Comparison of ENCODE assay signal across 36 cellular contexts in the genomic region with DNA sequence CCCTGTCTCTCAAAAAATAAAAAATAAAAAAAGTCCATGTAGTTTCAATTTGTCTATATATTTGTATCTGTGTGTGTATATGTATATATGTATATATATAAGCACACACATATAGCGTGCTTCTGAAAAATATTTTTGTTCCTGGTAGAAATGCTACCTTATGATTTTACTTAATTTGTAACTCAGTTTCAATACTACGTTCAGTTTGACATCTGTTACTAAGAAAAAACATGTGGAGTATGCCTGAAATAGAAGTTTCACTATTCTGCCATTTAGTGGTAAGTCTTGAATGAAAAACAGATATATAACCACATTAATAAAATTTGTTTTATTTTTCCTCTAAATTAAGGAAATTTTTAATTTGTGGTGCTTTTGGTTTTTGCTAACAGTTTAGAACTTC. TPM values are rescaled to one million over a fixed set of nuclear protein-coding genes. Genes with fewer than 3 reads are reported as not detected.
"Had no signal": no experiment of that assay in that cellular context is flagged by ENCODE, and none has a peak within 500 bp of the region (broad histone marks: within the 10 kb centered on the region; RNA-seq: fewer than 3 reads in every experiment).

No MANE protein-coding gene starts in this region.

- ATAC-seq: activated naive CD4-positive, alpha-beta T cell treated with anti-CD3 and anti-CD28 coated beads, Interleukin-2, amount 50 U/mL, for 72 hours; activated naive CD8-positive, alpha-beta T cell treated with anti-CD3 and anti-CD28 coated beads, Interleukin-2, amount 50 U/mL, for 24 hours; activated T-cell treated with anti-CD3 and anti-CD28 coated beads, Interleukin-2, amount 50 U/mL, for 4 hours; activated T-cell treated with anti-CD3 and anti-CD28 coated beads, Interleukin-2, amount 50 U/mL, for 72 hours; activated T-helper 17 cell treated with anti-CD3 and anti-CD28 coated beads, Interleukin-2, amount 50 U/mL, for 72 hours; body of pancreas had no signal

- DNase-seq: activated effector memory CD4-positive, alpha-beta T cell treated with anti-CD3 and anti-CD28 coated beads, Interleukin-2, amount 50 U/mL, for 16 hours; activated effector memory CD4-positive, alpha-beta T cell treated with Interleukin-2 at 50 U/mL for 16 hours; activated gamma-delta T cell; activated gamma-delta T cell treated with Interleukin-2 at 50 U/mL for 16 hours; activated naive CD4-positive, alpha-beta T cell; activated naive CD4-positive, alpha-beta T cell treated with anti-CD3 and anti-CD28 coated beads for 36 hours; activated naive CD4-positive, alpha-beta T cell treated with anti-CD3 and anti-CD28 coated beads, Interleukin-2, amount 10 ng/mL, durations not matched to agents 7 days and 5 days; activated naive CD4-positive, alpha-beta T cell treated with anti-CD3 and anti-CD28 coated beads, Interleukin-2, amount 50 U/mL, for 16 hours; activated naive CD4-positive, alpha-beta T cell treated with Interleukin-2 at 50 U/mL for 16 hours; activated naive CD8-positive, alpha-beta T cell treated with anti-CD3 and anti-CD28 coated beads for 36 hours; activated naive CD8-positive, alpha-beta T cell treated with anti-CD3 and anti-CD28 coated beads, Interleukin-2, amount 10 ng/mL, durations not matched to agents 7 days and 5 days; activated naive CD8-positive, alpha-beta T cell treated with anti-CD3 and anti-CD28 coated beads, Interleukin-2, amount 50 U/mL, for 24 hours; activated T-cell treated with anti-CD3 and anti-CD28 coated beads, Interleukin-2, amount 50 U/mL, for 24 hours; activated T-cell treated with anti-CD3 and anti-CD28 coated beads, Interleukin-2, amount 50 U/mL, for 4 hours; activated T-cell treated with anti-CD3 and anti-CD28 coated beads, Interleukin-2, amount 50 U/mL, for 48 hours; activated T-cell treated with anti-CD3 and anti-CD28 coated beads, Interleukin-2, amount 50 U/mL, for 72 hours; adrenal gland; amniotic stem cell; amygdala; anterior cingulate cortex; aorta; body of pancreas; brain microvascular endothelial cell; caudate nucleus; central memory CD4-positive, alpha-beta T cell; cerebellar nuclear complex had no signal

- H3K36me3 ChIP-seq: adrenal gland, ascending aorta, brain microvascular endothelial cell, breast epithelium, cardiac muscle cell had no signal

- H3K27me3 ChIP-seq: adrenal gland, ascending aorta, body of pancreas, brain microvascular endothelial cell, breast epithelium, cardiac muscle cell had no signal

- H3K4me1 ChIP-seq: adrenal gland, ascending aorta, body of pancreas, breast epithelium had no signal

- H3K27ac ChIP-seq: adrenal gland, ascending aorta, body of pancreas, brain microvascular endothelial cell, breast epithelium, cardiac muscle cell had no signal

- H3K9me3 ChIP-seq: adrenal gland, ascending aorta, body of pancreas, breast epithelium had no signal

- H3K4me3 ChIP-seq: adrenal gland, ascending aorta, body of pancreas, breast epithelium, cardiac muscle cell had no signal

RNA-seq across cellular contexts. Expression of a gene that starts 14.2 kb away (rescaled TPM):
- total RNA-seq: activated naive CD4-positive, alpha-beta T cell treated with anti-CD3 and anti-CD28 coated beads for 36 hours; activated naive CD4-positive, alpha-beta T cell treated with anti-CD3 and anti-CD28 coated beads, Interleukin-2, amount 50 U/mL, for 72 hours; activated naive CD8-positive, alpha-beta T cell treated with anti-CD3 and anti-CD28 coated beads for 36 hours; activated naive CD8-positive, alpha-beta T cell treated with anti-CD3 and anti-CD28 coated beads, Interleukin-2, amount 10 ng/mL, durations not matched to agents 7 days and 5 days; activated T-cell treated with anti-CD3 and anti-CD28 coated beads, Interleukin-2, amount 50 U/mL, for 4 hours; activated T-cell treated with anti-CD3 and anti-CD28 coated beads, Interleukin-2, amount 50 U/mL, for 72 hours; activated T-helper 1 cell treated with anti-CD3 and anti-CD28 coated beads, Interleukin-12 subunit alpha, Interleukin-12 subunit beta, Interleukin-2, Interleukin-4 antibody, amounts not matched to agents 30 ng/mL and 10 ng/mL and 1 ng/mL, durations not matched to agents 14 hours and 24 hours and 36 hours; activated T-helper 17 cell treated with anti-CD3 and anti-CD28 coated beads, Interleukin-2, amount 50 U/mL, for 72 hours; activated T-helper 2 cell treated with anti-CD3 and anti-CD28 coated beads, Interferon-gamma antibody, Interleukin-2, Interleukin-4, amounts not matched to agents 10 μg/mL and 5 μg/mL and 100 μg/mL, durations not matched to agents 14 hours and 24 hours and 36 hours; ascending aorta; breast epithelium; bronchial epithelial cell; cardiac septum; chondrocyte had no signal
- polyA plus RNA-seq: aorta had no signal
